In genomic region chr19:36526581-36526980, GRCh38 we compare ENCODE assay signal across 8 cellular contexts. TPM values are rescaled to one million over a fixed set of nuclear protein-coding genes. Genes with fewer than 3 reads are reported as not detected.
A peak's percentile ranks its signal among the peaks of the same experiment; 100 is the strongest.
DNase-seq lines count a peak whose midpoint lies in the region; ATAC-seq and TF ChIP-seq lines count a peak whose summit lies in the region.

No MANE protein-coding gene starts in this region.

- no peak for ATAC-seq in activated CD8-positive, alpha-beta memory T cell treated with anti-CD3 and anti-CD28 coated beads, Interleukin-2, amount 10 ng/mL, durations not matched to agents 7 days and 5 days

- peaks cover 18% of the 10 kb centered on the region for H3K9me3 Mint-ChIP-seq in activated CD8-positive, alpha-beta memory T cell treated with anti-CD3 and anti-CD28 coated beads, Interleukin-2, amount 10 ng/mL, durations not matched to agents 7 days and 5 days (ENCODE audit: low read depth)

- TF ChIP-seq CTCF in WERI-Rb-1 (IDR thresholded peaks at IDR 0.05; ENCODE audit: low read depth, low read length), result no peak
- no peak for TF ChIP-seq CTCF in fibroblast of pulmonary artery (IDR thresholded peaks at IDR 0.05; ENCODE audit: low read length, missing control alignments)
- TF ChIP-seq CTCF in retinal pigment epithelial cell (conservative IDR thresholded peaks at IDR 0.05; ENCODE audit: low read depth, low read length), result no peak
- TF ChIP-seq CTCF in GM13976 (IDR thresholded peaks at IDR 0.05; ENCODE audit: borderline replicate concordance, control extremely low read depth, extremely low read depth, insufficient read depth, missing control alignments), result no peak

- peaks cover 3% of the 10 kb centered on the region for H3K9me3 ChIP-seq in WERI-Rb-1 (ENCODE audit: severe bottlenecking)

- H3K27me3 ChIP-seq in WERI-Rb-1 (ENCODE audit: insufficient read depth, low read depth, severe bottlenecking), result no peaks in the 10 kb centered on the region

- H3K4me1 Mint-ChIP-seq in activated CD8-positive, alpha-beta memory T cell treated with anti-CD3 and anti-CD28 coated beads, Interleukin-2, amount 10 ng/mL, durations not matched to agents 7 days and 5 days, result peaks cover 16% of the 10 kb centered on the region

- CTCF ChIA-PET in activated CD8-positive, alpha-beta memory T cell treated with anti-CD3 and anti-CD28 coated beads, Interleukin-2, amount 10 ng/mL, durations not matched to agents 7 days and 5 days (lab: Charles Lee), result no interaction called here

- no peaks in the 10 kb centered on the region for H3K27me3 Mint-ChIP-seq in activated CD8-positive, alpha-beta memory T cell treated with anti-CD3 and anti-CD28 coated beads, Interleukin-2, amount 10 ng/mL, durations not matched to agents 7 days and 5 days

- H3K4me3 ChIP-seq in WERI-Rb-1 (ENCODE audit: low read depth, low read length), result peak overlapping the region; percentile 87; the same call in 1 of the 2 replicates
- H3K4me3 ChIP-seq in fibroblast of pulmonary artery (replicated peaks; ENCODE audit: low read depth, low read length), result peak overlapping the region; percentile 97
- H3K4me3 ChIP-seq in retinal pigment epithelial cell (ENCODE audit: low read length), result peak overlapping the region; percentile 11

- peaks cover 56% of the 10 kb centered on the region for H3K36me3 Mint-ChIP-seq in activated CD8-positive, alpha-beta memory T cell treated with anti-CD3 and anti-CD28 coated beads, Interleukin-2, amount 10 ng/mL, durations not matched to agents 7 days and 5 days

- DNase-seq in activated CD8-positive, alpha-beta memory T cell treated with anti-CD3 and anti-CD28 coated beads, Interleukin-2, amount 10 ng/mL, durations not matched to agents 7 days and 5 days, result no peak
- no peak for DNase-seq in activated CD8-positive, alpha-beta memory T cell treated with anti-CD3 and anti-CD28 coated beads, Interleukin-2, amount 50 U/mL, for 4 hours
- DNase-seq in WERI-Rb-1, result no peak
- DNase-seq in fibroblast of pulmonary artery (ENCODE audit: low read depth), result no peak
- DNase-seq in retinal pigment epithelial cell (ENCODE audit: low read depth), result no peak
- DNase-seq in T-helper 9 cell, result no peak
- no peak for DNase-seq in GM13976 (ENCODE audit: low spot score)
- no peak for DNase-seq in SW 1271 (lab: John Stamatoyannopoulos, UW)

- peak overlapping the region; percentile 27 for H3K27ac Mint-ChIP-seq in activated CD8-positive, alpha-beta memory T cell treated with anti-CD3 and anti-CD28 coated beads, Interleukin-2, amount 10 ng/mL, durations not matched to agents 7 days and 5 days

- in situ Hi-C loops in GM13976 (cut with MboI; ENCODE audit: low sequenced_read_pairs, unreplicated experiment), result no loop called here

- H3K27ac ChIP-seq in WERI-Rb-1, result no peak overlapping the region

- peaks cover 48% of the 10 kb centered on the region for H3K36me3 ChIP-seq in WERI-Rb-1

- peak overlapping the region; percentile 50 for H3K4me3 Mint-ChIP-seq in activated CD8-positive, alpha-beta memory T cell treated with anti-CD3 and anti-CD28 coated beads, Interleukin-2, amount 10 ng/mL, durations not matched to agents 7 days and 5 days

RNA-seq across cellular contexts. Expression of gene ZNF260, which starts 1.5 kb away (rescaled TPM):
- total RNA-seq in activated CD8-positive, alpha-beta memory T cell treated with anti-CD3 and anti-CD28 coated beads, Interleukin-2, amount 10 ng/mL, durations not matched to agents 7 days and 5 days, result 10 to 100 TPM in 1 of 2 experiments, 1 to 10 TPM in 1; 9.3 to 11.7 TPM

RNA-seq across cellular contexts. Expression of gene ZNF566, which starts 37.2 kb away (rescaled TPM):
- 1 to 10 TPM; 6.6 to 7.5 TPM for total RNA-seq in activated CD8-positive, alpha-beta memory T cell treated with anti-CD3 and anti-CD28 coated beads, Interleukin-2, amount 10 ng/mL, durations not matched to agents 7 days and 5 days

RNA-seq across cellular contexts. Expression of gene ZNF529, which starts 46.5 kb away (rescaled TPM):
- total RNA-seq in activated CD8-positive, alpha-beta memory T cell treated with anti-CD3 and anti-CD28 coated beads, Interleukin-2, amount 10 ng/mL, durations not matched to agents 7 days and 5 days, result 10 to 100 TPM; 11.8 to 16.8 TPM

Comparison
In these comparisons a context has a peak if more than half of its experiments do, and no peak if none do; other contexts are left out.
1. H3K4me3 ChIP-seq: peak in every context shown above with its lines; median percentile 97 in fibroblast of pulmonary artery; 87 in WERI-Rb-1; 11 in retinal pigment epithelial cell.